8 cellular contexts compared by ENCODE assay signal in genomic region chr5:134555889-134556311, GRCh38. TPM values are rescaled to one million over a fixed set of nuclear protein-coding genes. Genes with fewer than 3 reads are reported as not detected.
A peak's percentile ranks its signal among the peaks of the same experiment; 100 is the strongest.
DNase-seq lines count a peak whose midpoint lies in the region; ATAC-seq and TF ChIP-seq lines count a peak whose summit lies in the region.

No MANE protein-coding gene starts in this region.

- no peaks in the 10 kb centered on the region for H3K9me3 ChIP-seq in hepatocyte (ENCODE audit: low read depth)

- 79% methylated on average over 11 of the region's 11 CpGs for WGBS in hepatocyte (ENCODE audit: low lambda C conversion rate, missing lambda C conversion rate)

- H2AFZ ChIP-seq in hepatocyte = no peak overlapping the region

- H4K20me1 ChIP-seq in hepatocyte (ENCODE audit: insufficient read depth, poor library complexity, severe bottlenecking) = peaks cover 7% of the 10 kb centered on the region

- peak; percentile 37 for ATAC-seq in HG03457 (IDR thresholded peaks at IDR 0.05; ENCODE audit: unreplicated experiment)

- no peak overlapping the region for H3K4me3 ChIP-seq in hepatocyte

- peaks cover 12% of the 10 kb centered on the region for H3K4me1 ChIP-seq in hepatocyte (ENCODE audit: insufficient read depth)

- H3K27me3 ChIP-seq in hepatocyte = no peaks in the 10 kb centered on the region

- peak overlapping the region; percentile 24 for H3K27ac ChIP-seq in hepatocyte

- DNase-seq in GF-D8 (lab: John Stamatoyannopoulos, UW) (peak; percentile 35), T-helper 2 cell (peak; percentile 60 to 91 (median 78)), hepatocyte (ENCODE audit: low spot score) (peak; percentile 42), NCI-H2107 (lab: John Stamatoyannopoulos, UW) (no peak), DMS153 (lab: John Stamatoyannopoulos, UW) (no peak)
- DNase-seq in activated naive CD8-positive, alpha-beta T cell treated with anti-CD3 and anti-CD28 coated beads, Interleukin-2, amount 50 U/mL, for 16 hours (ENCODE audit: low read depth, low spot score) = peak; percentile 43
- DNase-seq in stimulated activated CD4-positive, alpha-beta T cell treated with anti-CD3 and anti-CD28 coated beads, Interleukin-1b, Interleukin-23, amount 100 ng/mL, for 48 hours = peak; percentile 93

- no peaks in the 10 kb centered on the region for H3K36me3 ChIP-seq in hepatocyte (replicated peaks; ENCODE audit: insufficient read depth, low read depth)

- no peak overlapping the region for H3K4me2 ChIP-seq in hepatocyte

- TF ChIP-seq CTCF in hepatocyte (IDR thresholded peaks at IDR 0.05; ENCODE audit: poor library complexity) = no peak

- H3K9me2 ChIP-seq in hepatocyte (replicated peaks; ENCODE audit: insufficient read depth) = no peaks in the 10 kb centered on the region

- peaks cover 8% of the 10 kb centered on the region for H3K79me2 ChIP-seq in hepatocyte

RNA-seq across cellular contexts. Expression of gene JADE2, which starts 30.4 kb away (rescaled TPM):
- total RNA-seq in hepatocyte = 35.4 and 36.1 TPM in 2 replicates
- 14.9 and 15.2 TPM in 2 replicates for polyA plus RNA-seq in hepatocyte

Comparison
In these comparisons a context has a peak if more than half of its experiments do, and no peak if none do; other contexts are left out.
1. DNase-seq: peak in GF-D8 (single experiment), T-helper 2 cell (5 of 5), activated naive CD8-positive, alpha-beta T cell treated with anti-CD3 and anti-CD28 coated beads, Interleukin-2, amount 50 U/mL, for 16 hours (single experiment), hepatocyte (single experiment) and stimulated activated CD4-positive, alpha-beta T cell treated with anti-CD3 and anti-CD28 coated beads, Interleukin-1b, Interleukin-23, amount 100 ng/mL, for 48 hours (single experiment); none in NCI-H2107 (single experiment) and DMS153 (single experiment).